ENCODE assay signal across 20 cellular contexts in the genomic region with DNA sequence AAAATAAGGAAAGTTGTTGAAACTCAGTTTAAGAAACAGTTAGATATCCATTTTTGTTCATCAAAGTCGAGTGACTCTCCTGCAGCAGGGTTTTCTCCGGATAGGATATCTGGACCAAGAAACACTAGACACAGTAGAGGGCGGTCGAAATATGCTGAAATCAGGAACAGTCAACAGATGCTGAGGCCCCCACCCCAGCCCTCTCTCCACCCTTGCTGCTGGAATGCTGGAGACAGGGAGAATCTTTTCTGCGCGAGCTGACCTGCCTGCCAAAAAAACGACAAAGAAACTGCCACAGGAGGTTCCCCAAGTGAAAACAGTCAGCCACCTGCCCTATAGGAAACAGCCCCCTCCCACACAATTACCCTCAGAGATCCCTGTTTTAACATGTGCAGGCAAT. TPM values are rescaled to one million over a fixed set of nuclear protein-coding genes. Genes with fewer than 3 reads are reported as not detected.
"Had no signal": no experiment of that assay in that cellular context is flagged by ENCODE, and none has a peak within 500 bp of the region (broad histone marks: within the 10 kb centered on the region; RNA-seq: fewer than 3 reads in every experiment).

No MANE protein-coding gene starts in this region.

- H3K9me3 Mint-ChIP-seq: natural killer cell treated with Interleukin-12 subunit alpha and Interleukin-12 subunit beta and Interleukin-15 and Interleukin-18, amount 100 ng/mL, for 72 hours had no signal

- H3K4me3 ChIP-seq: ovary, tibial artery, vagina had no signal

- H3K27me3 ChIP-seq: ovary had no signal

- H3K4me1 ChIP-seq: foreskin keratinocyte had no signal

- H3K9me3 ChIP-seq: ovary, vagina had no signal

- H3K4me3 Mint-ChIP-seq: activated naive CD8-positive, alpha-beta T cell treated with anti-CD3 and anti-CD28 coated beads, Interleukin-2, amount 10 ng/mL, durations not matched to agents 7 days and 5 days; endodermal cell; memory B cell; natural killer cell treated with Interleukin-12 subunit alpha and Interleukin-12 subunit beta and Interleukin-15 and Interleukin-18, amount 100 ng/mL, for 72 hours; T-helper 2 cell treated with Interferon-gamma antibody and Interleukin-4, amounts not matched to agents 5 μg/mL and 100 μg/mL, for 36 hours had no signal

- H3K27ac Mint-ChIP-seq: activated naive CD8-positive, alpha-beta T cell treated with anti-CD3 and anti-CD28 coated beads, Interleukin-2, amount 10 ng/mL, durations not matched to agents 7 days and 5 days; endodermal cell; memory B cell; natural killer cell treated with Interleukin-12 subunit alpha and Interleukin-12 subunit beta and Interleukin-15 and Interleukin-18, amount 100 ng/mL, for 72 hours; T-helper 2 cell treated with Interferon-gamma antibody and Interleukin-4, amounts not matched to agents 5 μg/mL and 100 μg/mL, for 36 hours had no signal

- H3K36me3 Mint-ChIP-seq: memory B cell; natural killer cell treated with Interleukin-12 subunit alpha and Interleukin-12 subunit beta and Interleukin-15 and Interleukin-18, amount 100 ng/mL, for 72 hours had no signal

- H3K36me3 ChIP-seq: ovary, tibial artery, vagina had no signal

- H3K27ac ChIP-seq: foreskin keratinocyte, ovary, tibial artery, vagina had no signal

- H3K4me1 Mint-ChIP-seq: endodermal cell had no signal

- DNase-seq: activated CD4-positive, alpha-beta T cell treated with anti-CD3 and anti-CD28 coated beads, Interleukin-2, amount 50 U/mL, for 48 hours; activated CD4-positive, CD25-positive, alpha-beta regulatory T cell treated with anti-CD3 and anti-CD28 coated beads, Interleukin-2, amount 50 U/mL, for 72 hours; activated naive CD8-positive, alpha-beta T cell treated with anti-CD3 and anti-CD28 coated beads, Interleukin-2, amount 10 ng/mL, durations not matched to agents 7 days and 5 days; activated T-cell treated with anti-CD3 and anti-CD28 coated beads, Interleukin-2, amount 50 U/mL, for 48 hours; anterior cingulate cortex; cerebellar nuclear complex; endodermal cell; foreskin keratinocyte; ovary; stimulated activated CD4-positive, alpha-beta T cell treated with anti-CD3 and anti-CD28 coated beads, Interleukin-4, amount 100 ng/mL, for 1 hour; tibial artery had no signal

- FAIRE-seq: islet of Langerhans had no signal

- ATAC-seq: foreskin keratinocyte; left lobe of liver; natural killer cell treated with Interleukin-12 subunit alpha and Interleukin-12 subunit beta and Interleukin-15 and Interleukin-18, amount 100 ng/mL, for 72 hours had no signal

RNA-seq across cellular contexts. Expression of gene IL13, which starts 4.3 kb away (rescaled TPM):
- total RNA-seq: dermis microvascular lymphatic vessel endothelial cell, endodermal cell, foreskin keratinocyte, left lobe of liver, mucosa of gallbladder, ovary, vagina had no signal
- polyA plus RNA-seq: esophagus, foreskin keratinocyte, ovary had no signal

RNA-seq across cellular contexts. Expression of gene IL4, which starts 20.1 kb away (rescaled TPM):
- total RNA-seq: dermis microvascular lymphatic vessel endothelial cell, endodermal cell, foreskin keratinocyte, left lobe of liver, mucosa of gallbladder, ovary, vagina had no signal
- polyA plus RNA-seq: esophagus, foreskin keratinocyte, ovary had no signal
